In genomic region chr1:226656601-226657277, GRCh38 we compare ENCODE assay signal across 9 cellular contexts.
A peak's percentile ranks its signal among the peaks of the same experiment; 100 is the strongest.
DNase-seq lines count a peak whose midpoint lies in the region; ATAC-seq, FAIRE-seq and TF ChIP-seq lines count a peak whose summit lies in the region.
"Had no signal": no experiment of that assay in that cellular context is flagged by ENCODE, and none has a peak within 500 bp of the region (broad histone marks: within the 10 kb centered on the region; RNA-seq: fewer than 3 reads in every experiment).

No MANE protein-coding gene starts in this region.

- H4K5ac ChIP-seq in H1 (ENCODE audit: insufficient read length, low read depth, low read length): no peak overlapping the region

- no peak overlapping the region for H2AFZ ChIP-seq in H1 (ENCODE audit: low read length)

- no peak overlapping the region for H3K4ac ChIP-seq in H1 (replicated peaks; ENCODE audit: insufficient read length, low read depth, low read length)

- no peak overlapping the region for H4K8ac ChIP-seq in H1 (ENCODE audit: extremely low read depth, insufficient read depth, low read length)

- no peak overlapping the region for H4K91ac ChIP-seq in H1 (replicated peaks; ENCODE audit: insufficient read length, low read length)

- H3K9me3 ChIP-seq in H1 (ENCODE audit: insufficient read depth in 2 of 2, low read depth in 1 of 2, low read length in 1 of 2): no peaks in the 10 kb centered on the region

- no peak for ATAC-seq in left lobe of liver

- H3K27ac ChIP-seq in H1 (ENCODE audit: low read depth, low read length): no peak overlapping the region
- H3K27ac ChIP-seq: C4-2B had no signal

- in situ Hi-C loops in GM13976 (cut with MboI; ENCODE audit: low sequenced_read_pairs, unreplicated experiment): no loop called here

- no peaks in the 10 kb centered on the region for H3K36me3 ChIP-seq in H1 (ENCODE audit: control insufficient read depth in 2 of 4, insufficient read depth in 4 of 4, low read length in 3 of 4)

- peak overlapping the region; percentile 92; the same call in 1 of the 2 replicates for H2BK5ac ChIP-seq in H1 (ENCODE audit: low read depth, low read length)

- no peak overlapping the region for H3K23ac ChIP-seq in H1 (ENCODE audit: insufficient read length)

- peaks cover 21% of the 10 kb centered on the region for H3K4me1 Mint-ChIP-seq in activated CD4-positive, alpha-beta T cell treated with anti-CD3 and anti-CD28 coated beads, Interleukin-2, amount 10 ng/mL, durations not matched to agents 7 days and 5 days

- 83% methylated on average over 12 of the region's 12 CpGs; no CpG with 5 or more reads in 1 of the 2 experiments for WGBS in H1 (ENCODE audit: extremely low coverage in 1 of 2, insufficient coverage in 1 of 2, insufficient read length in 1 of 2, insufficient replicate concordance in 2 of 2, low coverage in 1 of 2, low lambda C conversion rate in 2 of 2, missing lambda C conversion rate in 1 of 2), 2 experiments

- peaks cover 7 to 36% (median 23%) of the 10 kb centered on the region in 4 experiments for H3K4me1 ChIP-seq in H1 (replicated peaks in 1 of 4; ENCODE audit: control insufficient read depth in 3 of 4, insufficient read depth in 4 of 4, low read length in 3 of 4)

- FAIRE-seq in H1 (lab: Jason Lieb, UNC): no peak

- no peak overlapping the region for H3K27ac Mint-ChIP-seq in activated CD4-positive, alpha-beta T cell treated with anti-CD3 and anti-CD28 coated beads, Interleukin-2, amount 10 ng/mL, durations not matched to agents 7 days and 5 days

- H3K9me3 Mint-ChIP-seq in activated CD4-positive, alpha-beta T cell treated with anti-CD3 and anti-CD28 coated beads, Interleukin-2, amount 10 ng/mL, durations not matched to agents 7 days and 5 days: no peaks in the 10 kb centered on the region

- DNase-seq in activated CD4-positive, alpha-beta T cell treated with anti-CD3 and anti-CD28 coated beads, Interleukin-2, amount 10 ng/mL, durations not matched to agents 7 days and 5 days: peak; percentile 44
- DNase-seq in activated CD4-positive, alpha-beta T cell treated with anti-CD3 and anti-CD28 coated beads for 1 hour: no peak
- DNase-seq in RPMI8226 (peak; percentile 93), H1 (ENCODE audit: low read depth in 1 of 2, low spot score in 2 of 2) (no peak), skeletal muscle cell (ENCODE audit: low read depth) (peak; percentile 84), mucosa of gallbladder (ENCODE audit: low spot score) (no peak), left lobe of liver (ENCODE audit: low spot score) (no peak), GM13976 (ENCODE audit: low spot score) (no peak)

- H3K4me3 ChIP-seq in H1 (ENCODE audit: extremely low read depth in 1 of 4, insufficient read depth in 2 of 4, low read depth in 3 of 4, low read length in 4 of 4): no peak overlapping the region
- no peak overlapping the region for H3K4me3 ChIP-seq in skeletal muscle cell (ENCODE audit: low read depth, low read length)

- 0 out of 2 replicates have a peak overlapping the region, but pooled peaks have one; percentile 25 for H2BK15ac ChIP-seq in H1 (ENCODE audit: low read length)

- TF ChIP-seq POLR2A in H1 (IDR thresholded peaks at IDR 0.05; ENCODE audit: control extremely low read depth in 1 of 2, low read depth in 2 of 2, low read length in 2 of 2): no peak

- no peaks in the 10 kb centered on the region for H3K27me3 Mint-ChIP-seq in activated CD4-positive, alpha-beta T cell treated with anti-CD3 and anti-CD28 coated beads, Interleukin-2, amount 10 ng/mL, durations not matched to agents 7 days and 5 days

- no peaks in the 10 kb centered on the region for H3K27me3 ChIP-seq in H1 (replicated peaks in 1 of 4; ENCODE audit: control insufficient read depth in 3 of 4, extremely low read depth in 1 of 4, insufficient read depth in 3 of 4, low read length in 3 of 4)

- peak overlapping the region; percentile 25 for H3K4me3 Mint-ChIP-seq in activated CD4-positive, alpha-beta T cell treated with anti-CD3 and anti-CD28 coated beads, Interleukin-2, amount 10 ng/mL, durations not matched to agents 7 days and 5 days

- no peak overlapping the region for H3K14ac ChIP-seq in H1 (ENCODE audit: insufficient read length)

- peak overlapping the region; percentile 39; the same call in 1 of the 2 replicates for H3K18ac ChIP-seq in H1 (ENCODE audit: extremely low read depth, low read length)

- POLR2A ChIA-PET in activated CD4-positive, alpha-beta T cell treated with anti-CD3 and anti-CD28 coated beads, Interleukin-2, amount 10 ng/mL, durations not matched to agents 7 days and 5 days (lab: Charles Lee): no interaction called here
- POLR2A ChIA-PET in H1 (lab: Charles Lee; ENCODE audit: partially characterized antibody): interaction anchor here (0.7 to 2.3 kb wide), 4 partner anchors 11 to 47 kb away, joined by 3 to 5 read pairs (median 4); no protein-coding TSS in a partner anchor

- H3K56ac ChIP-seq in H1 (replicated peaks; ENCODE audit: insufficient read length, low read depth, low read length): no peak overlapping the region

- H3K9ac ChIP-seq in H1 (replicated peaks in 1 of 4; ENCODE audit: extremely low read depth in 1 of 4, low read depth in 3 of 4, low read length in 3 of 4): no peak overlapping the region

- H3K4me2 ChIP-seq in H1 (ENCODE audit: insufficient read depth in 1 of 2, low read depth in 2 of 2, low read length in 2 of 2): no peak overlapping the region

- TF ChIP-seq EP300 in H1 (IDR thresholded peaks at IDR 0.05; ENCODE audit: borderline replicate concordance in 1 of 2, low read depth in 2 of 2, low read length in 2 of 2): no peak

- TF ChIP-seq CTCF in H1 (IDR thresholded peaks at IDR 0.05; ENCODE audit: control extremely low read depth in 1 of 3, insufficient read depth in 1 of 3, low read depth in 1 of 3, low read length in 3 of 3) (no peak), GM13976 (IDR thresholded peaks at IDR 0.05; ENCODE audit: borderline replicate concordance, control extremely low read depth, extremely low read depth, insufficient read depth, missing control alignments) (no peak)

- no peak overlapping the region for H2BK120ac ChIP-seq in H1 (replicated peaks; ENCODE audit: low read depth, low read length)

- no peak for TF ChIP-seq RAD21 in H1 (IDR thresholded peaks at IDR 0.05 in 1 of 2, conservative IDR thresholded peaks at IDR 0.05 in 1 of 2; ENCODE audit: low read depth in 2 of 2, low read length in 2 of 2)

- peaks cover 22% of the 10 kb centered on the region for H3K36me3 Mint-ChIP-seq in activated CD4-positive, alpha-beta T cell treated with anti-CD3 and anti-CD28 coated beads, Interleukin-2, amount 10 ng/mL, durations not matched to agents 7 days and 5 days (ENCODE audit: low read depth)

- CTCF ChIA-PET in activated CD4-positive, alpha-beta T cell treated with anti-CD3 and anti-CD28 coated beads, Interleukin-2, amount 10 ng/mL, durations not matched to agents 7 days and 5 days (lab: Charles Lee): interaction anchor here (1.3 to 1.4 kb wide), 2 partner anchors 10 to 23 kb away, joined by 3 to 4 read pairs; no protein-coding TSS in a partner anchor
- CTCF ChIA-PET in H1 (lab: Charles Lee; ENCODE audit: partially characterized antibody): interaction anchor here (1.3 to 1.4 kb wide), 2 partner anchors 23 to 26 kb away, joined by 3 read pairs; no protein-coding TSS in a partner anchor

- no peaks in the 10 kb centered on the region for H3K23me2 ChIP-seq in H1 (ENCODE audit: low read depth, low read length)

- H2BK20ac ChIP-seq in H1 (ENCODE audit: low read length): peak overlapping the region; percentile 8; the same call in 1 of the 2 replicates

- H2AK5ac ChIP-seq in H1 (ENCODE audit: low read depth, low read length): no peak overlapping the region; the same call in 1 of the 2 replicates

- H3K79me1 ChIP-seq in H1 (ENCODE audit: low read depth, low read length): no peaks in the 10 kb centered on the region

- H2BK12ac ChIP-seq in H1 (ENCODE audit: low read depth, low read length): peak overlapping the region; percentile 53; the same call in 1 of the 2 replicates

- no peaks in the 10 kb centered on the region for H4K20me1 ChIP-seq in H1 (replicated peaks in 1 of 2; ENCODE audit: control insufficient read depth in 1 of 2, insufficient read depth in 2 of 2, low read length in 2 of 2)

- no peaks in the 10 kb centered on the region for H3K79me2 ChIP-seq in H1 (ENCODE audit: control insufficient read depth in 1 of 2, insufficient read depth in 2 of 2, low read length in 2 of 2)

TF ChIP-seq in H1, 55 proteins besides CTCF, POLR2A, EP300 and RAD21:
- TF ChIP-seq EZH2 (IDR thresholded peaks at IDR 0.05; ENCODE audit: low read depth, low read length, severe bottlenecking): no peak
- TF ChIP-seq NANOG (IDR thresholded peaks at IDR 0.05; ENCODE audit: insufficient read depth, low read depth, low read length, poor library complexity, severe bottlenecking): no peak
- TF ChIP-seq TCF12 (IDR thresholded peaks at IDR 0.05; ENCODE audit: low read depth, low read length): no peak
- TF ChIP-seq CBX8 (IDR thresholded peaks at IDR 0.05; ENCODE audit: borderline replicate concordance, low read depth, low read length): no peak
- TF ChIP-seq RXRA (IDR thresholded peaks at IDR 0.05; ENCODE audit: insufficient read depth, low read depth, low read length): no peak
- no peak for TF ChIP-seq JUN (IDR thresholded peaks at IDR 0.05; ENCODE audit: low read depth, low read length)
- TF ChIP-seq HDAC6 (IDR thresholded peaks at IDR 0.05; ENCODE audit: low read depth, low read length): no peak
- no peak for TF ChIP-seq BCL11A (IDR thresholded peaks at IDR 0.05; ENCODE audit: low read depth in 2 of 2, low read length in 2 of 2)
- no peak for TF ChIP-seq ASH2L (IDR thresholded peaks at IDR 0.05; ENCODE audit: low read length)
- TF ChIP-seq MAX (IDR thresholded peaks at IDR 0.05): no peak
- TF ChIP-seq CBX5 (IDR thresholded peaks at IDR 0.05; ENCODE audit: low read depth, low read length): no peak
- no peak for TF ChIP-seq KDM5A (IDR thresholded peaks at IDR 0.05; ENCODE audit: low read length)
- no peak for TF ChIP-seq SUZ12 (IDR thresholded peaks at IDR 0.05; ENCODE audit: low read length)
- no peak for TF ChIP-seq TAF1 (IDR thresholded peaks at IDR 0.05; ENCODE audit: low read depth, low read length)
- TF ChIP-seq CREB1 (IDR thresholded peaks at IDR 0.05): no peak

Comparison
In these comparisons a context has a peak if more than half of its experiments do, and no peak if none do; other contexts are left out.
1. DNase-seq: peak in activated CD4-positive, alpha-beta T cell treated with anti-CD3 and anti-CD28 coated beads, Interleukin-2, amount 10 ng/mL, durations not matched to agents 7 days and 5 days (single experiment), RPMI8226 (single experiment) and skeletal muscle cell (single experiment); none in activated CD4-positive, alpha-beta T cell treated with anti-CD3 and anti-CD28 coated beads for 1 hour (single experiment), H1 (0 of 2), mucosa of gallbladder (single experiment), left lobe of liver (single experiment) and GM13976 (single experiment).